In the genomic region with DNA sequence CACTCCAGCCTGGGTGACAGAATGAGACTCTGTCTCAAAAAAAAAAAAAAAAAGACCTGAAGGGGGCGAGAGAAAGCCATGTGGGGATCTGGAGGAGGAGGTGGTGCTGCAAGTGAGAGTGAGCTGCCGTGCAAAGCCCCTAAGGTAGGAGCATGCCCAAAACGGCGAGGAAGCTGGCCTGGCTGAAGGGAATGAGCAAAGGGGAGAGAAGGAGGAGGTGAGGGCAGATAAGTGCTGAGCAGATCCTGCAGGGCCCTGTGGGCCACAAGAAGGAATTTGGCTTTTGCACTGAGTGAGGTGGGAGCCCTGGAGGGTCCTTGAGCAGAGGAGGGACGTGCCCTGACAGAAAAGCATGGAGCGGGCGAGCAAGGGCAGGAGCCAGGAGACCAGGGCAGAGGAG, we compare ENCODE assay signal across 9 cellular contexts.
DNase-seq lines count a peak whose midpoint lies in the region; ATAC-seq lines count a peak whose summit lies in the region.
"Had no signal": no experiment of that assay in that cellular context is flagged by ENCODE, and none has a peak within 500 bp of the region (broad histone marks: within the 10 kb centered on the region; RNA-seq: fewer than 3 reads in every experiment).

No MANE protein-coding gene starts in this region.

- DNase-seq in DMS 273 treated with DMSO at 0.1 percent for 48 hours (lab: John Stamatoyannopoulos, UW), result peak; percentile 36
- peak; percentile 45 for DNase-seq in HuH-7 (ENCODE audit: low spot score)
- DNase-seq in activated T-cell treated with anti-CD3 and anti-CD28 coated beads, Interleukin-2, amount 50 U/mL, for 24 hours, result peak; percentile 69
- peak in 1 of 2 donors; percentile 43 for DNase-seq in memory B cell (ENCODE audit: low spot score in 2 of 2)
- no peak for DNase-seq in dedifferentiated amniotic fluid mesenchymal stem cell (ENCODE audit: extremely low spot score)
- DNase-seq: effector CD4-positive, alpha-beta T cell had no signal

- H3K27ac Mint-ChIP-seq in activated T-cell treated with anti-CD3 and anti-CD28 coated beads, Interleukin-2, amount 50 U/mL, for 24 hours, result peak overlapping the region; percentile 80
- peak overlapping the region; percentile 81 for H3K27ac Mint-ChIP-seq in memory B cell

- ATAC-seq in memory B cell (ENCODE audit: low read depth) (peak; percentile 48), GM18868 (IDR thresholded peaks at IDR 0.05; ENCODE audit: unreplicated experiment) (no peak), HG03378 (IDR thresholded peaks at IDR 0.05; ENCODE audit: unreplicated experiment) (no peak), HG02623 (IDR thresholded peaks at IDR 0.05; ENCODE audit: unreplicated experiment) (no peak)

- H3K27me3 Mint-ChIP-seq in activated T-cell treated with anti-CD3 and anti-CD28 coated beads, Interleukin-2, amount 50 U/mL, for 24 hours, result no peaks in the 10 kb centered on the region
- H3K27me3 Mint-ChIP-seq in memory B cell, result no peaks in the 10 kb centered on the region

- H3K4me3 Mint-ChIP-seq in activated T-cell treated with anti-CD3 and anti-CD28 coated beads, Interleukin-2, amount 50 U/mL, for 24 hours, result peak overlapping the region; percentile 46
- H3K4me3 Mint-ChIP-seq in memory B cell, result peak overlapping the region; percentile 96

- H3K9me3 Mint-ChIP-seq in activated T-cell treated with anti-CD3 and anti-CD28 coated beads, Interleukin-2, amount 50 U/mL, for 24 hours, result no peaks in the 10 kb centered on the region
- no peaks in the 10 kb centered on the region for H3K9me3 Mint-ChIP-seq in memory B cell

- no peaks in the 10 kb centered on the region for H3K36me3 Mint-ChIP-seq in activated T-cell treated with anti-CD3 and anti-CD28 coated beads, Interleukin-2, amount 50 U/mL, for 24 hours (ENCODE audit: low read depth)
- H3K36me3 Mint-ChIP-seq in memory B cell, result peaks cover 2% of the 10 kb centered on the region

- H3K4me1 Mint-ChIP-seq in activated T-cell treated with anti-CD3 and anti-CD28 coated beads, Interleukin-2, amount 50 U/mL, for 24 hours (ENCODE audit: low read depth), result peaks cover 44% of the 10 kb centered on the region
- peaks cover 28% of the 10 kb centered on the region for H3K4me1 Mint-ChIP-seq in memory B cell
